Comparison of ENCODE assay signal across 18 cellular contexts in genomic region chr4:1350169-1350520, GRCh38. TPM values are rescaled to one million over a fixed set of nuclear protein-coding genes. Genes with fewer than 3 reads are reported as not detected.
"Had no signal": no experiment of that assay in that cellular context is flagged by ENCODE, and none has a peak within 500 bp of the region (broad histone marks: within the 10 kb centered on the region; RNA-seq: fewer than 3 reads in every experiment).

No MANE protein-coding gene starts in this region.

- H3K27me3 Mint-ChIP-seq: stimulated activated memory B cell treated with anti-CD40 and anti-IgM and Interleukin-4, amounts not matched to agents 10 μg/mL and 1 μg/mL and 100 μg/mL, for 72 hours had no signal

- H3K9me3 ChIP-seq: neutrophil, right atrium auricular region, tibial nerve, vagina had no signal

- H3K4me3 ChIP-seq: hepatocyte, right atrium auricular region, smooth muscle cell, tibial nerve, vagina had no signal

- H2AFZ ChIP-seq: hepatocyte had no signal

- H3K9me3 Mint-ChIP-seq: activated T-cell treated with anti-CD3 and anti-CD28 coated beads, Interleukin-2, amount 50 U/mL, for 72 hours; stimulated activated memory B cell treated with anti-CD40 and anti-IgM and Interleukin-4, amounts not matched to agents 10 μg/mL and 1 μg/mL and 100 μg/mL, for 72 hours had no signal

- H3K4me2 ChIP-seq: hepatocyte, smooth muscle cell had no signal

- DNase-seq: activated CD4-positive, CD25-positive, alpha-beta regulatory T cell treated with anti-CD3 and anti-CD28 coated beads, Interleukin-2, amount 50 U/mL, for 72 hours; activated T-cell treated with anti-CD3 and anti-CD28 coated beads, Interleukin-2, amount 50 U/mL, for 72 hours; anterior cingulate cortex; kidney glomerular epithelial cell; posterior cingulate gyrus; SHP77 treated with DMSO at 0.1 percent for 48 hours; T-helper 2 cell had no signal

- H3K4me3 Mint-ChIP-seq: activated T-cell treated with anti-CD3 and anti-CD28 coated beads, Interleukin-2, amount 50 U/mL, for 72 hours; stimulated activated memory B cell treated with anti-CD40 and anti-IgM and Interleukin-4, amounts not matched to agents 10 μg/mL and 1 μg/mL and 100 μg/mL, for 72 hours had no signal

- FAIRE-seq: TTC549 had no signal

- H3K27me3 ChIP-seq: hepatocyte, neutrophil, right atrium auricular region, tibial nerve, vagina had no signal

- H3K27ac ChIP-seq: hepatocyte, neutrophil, right atrium auricular region, tibial nerve, vagina had no signal

- H3K27ac Mint-ChIP-seq: stimulated activated memory B cell treated with anti-CD40 and anti-IgM and Interleukin-4, amounts not matched to agents 10 μg/mL and 1 μg/mL and 100 μg/mL, for 72 hours had no signal

RNA-seq across cellular contexts. Expression of gene NKX1-1, which starts 56.1 kb away (rescaled TPM):
- total RNA-seq: activated T-cell treated with anti-CD3 and anti-CD28 coated beads, Interleukin-2, amount 50 U/mL, for 72 hours; cardiac septum; epithelial cell of proximal tubule; hepatocyte; liver; right atrium auricular region; smooth muscle cell; tibial nerve; vagina had no signal
- polyA plus RNA-seq: hepatocyte, liver, smooth muscle cell had no signal
